In genomic region chr5:17216974-17217325, GRCh38 we compare ENCODE assay signal across 8 cellular contexts. TPM values are rescaled to one million over a fixed set of nuclear protein-coding genes. Genes with fewer than 3 reads are reported as not detected.
A peak's percentile ranks its signal among the peaks of the same experiment; 100 is the strongest.
DNase-seq lines count a peak whose midpoint lies in the region; ATAC-seq and TF ChIP-seq lines count a peak whose summit lies in the region.

No MANE protein-coding gene starts in this region.

- H4K20me1 ChIP-seq in Karpas-422 (ENCODE audit: insufficient read depth, low read depth, low read length): peaks cover 3% of the 10 kb centered on the region

- H3K4me3 ChIP-seq in CD8-positive, alpha-beta T cell (ENCODE audit: low read depth, low read length): no peak overlapping the region
- H3K4me3 ChIP-seq in Karpas-422 (ENCODE audit: low read length): peak overlapping the region; percentile 49; the same call in 1 of the 2 replicates
- H3K4me3 ChIP-seq in brain microvascular endothelial cell (ENCODE audit: low read depth, low read length): peak overlapping the region; percentile 92
- H3K4me3 ChIP-seq in right lobe of liver: peak overlapping the region in 1 of 3 donors; percentile 16
- peak overlapping the region in 2 of 4 donors; percentile 51 to 64 for H3K4me3 ChIP-seq in transverse colon

- peaks cover 10% of the 10 kb centered on the region for H3K4me1 ChIP-seq in CD8-positive, alpha-beta T cell (ENCODE audit: insufficient read depth, low read length)
- H3K4me1 ChIP-seq in Karpas-422 (ENCODE audit: low read length) (peaks cover 55% of the 10 kb centered on the region), right lobe of liver (no peaks in the 10 kb centered on the region), transverse colon (peaks cover 0 to 25% (median 20%) of the 10 kb centered on the region in 4 donors)

- no peak for DNase-seq in CD8-positive, alpha-beta T cell
- DNase-seq in Karpas-422 (no peak), brain microvascular endothelial cell (peak; percentile 48), right lobe of liver (peak in 2 of 3 donors; percentile 44 to 62), transverse colon (no peak), DMS114 treated with DMSO at 0.1 percent for 48 hours (lab: John Stamatoyannopoulos, UW; ENCODE audit: unreplicated experiment) (no peak), GOT3 (lab: John Stamatoyannopoulos, UW) (no peak)

- H3K9me3 ChIP-seq in CD8-positive, alpha-beta T cell (ENCODE audit: low read length): no peaks in the 10 kb centered on the region
- H3K9me3 ChIP-seq in Karpas-422 (ENCODE audit: low read length) (no peaks in the 10 kb centered on the region), right lobe of liver (no peaks in the 10 kb centered on the region), transverse colon (no peaks in the 10 kb centered on the region)

- WGBS in right lobe of liver (ENCODE audit: insufficient coverage, low coverage, low lambda C conversion rate, missing lambda C conversion rate): 6% methylated on average over 14 of the region's 14 CpGs
- 0 to 2% methylated on average over 4 to 10 of the region's 14 CpGs for WGBS in transverse colon (ENCODE audit: low coverage in 1 of 2), 2 donors

- H3K9me3 Mint-ChIP-seq in CD8-positive, alpha-beta T cell: no peaks in the 10 kb centered on the region

- H3K27ac ChIP-seq in CD8-positive, alpha-beta T cell (ENCODE audit: low read depth, low read length): no peak overlapping the region
- H3K27ac ChIP-seq in Karpas-422 (ENCODE audit: low read length): no peak overlapping the region
- H3K27ac ChIP-seq in brain microvascular endothelial cell: peak overlapping the region; percentile 3
- H3K27ac ChIP-seq in right lobe of liver: no peak overlapping the region
- peak overlapping the region in 3 of 4 donors; percentile 13 to 71 (median 59) for H3K27ac ChIP-seq in transverse colon

- H3K4me2 ChIP-seq in Karpas-422 (ENCODE audit: low read depth, low read length, poor library complexity, severe bottlenecking): peak overlapping the region; percentile 89

- no peaks in the 10 kb centered on the region for H3K36me3 ChIP-seq in CD8-positive, alpha-beta T cell (ENCODE audit: insufficient read depth, low read length)
- no peaks in the 10 kb centered on the region for H3K36me3 ChIP-seq in Karpas-422 (ENCODE audit: insufficient read depth, low read length)
- H3K36me3 ChIP-seq in brain microvascular endothelial cell (replicated peaks): peaks cover 9% of the 10 kb centered on the region
- H3K36me3 ChIP-seq in right lobe of liver: no peaks in the 10 kb centered on the region
- no peaks in the 10 kb centered on the region for H3K36me3 ChIP-seq in transverse colon

- no peak for TF ChIP-seq EP300 in transverse colon (IDR thresholded peaks at IDR 0.05; ENCODE audit: low read depth)

- H3K27me3 Mint-ChIP-seq in CD8-positive, alpha-beta T cell (ENCODE audit: low read depth): peaks cover 37% of the 10 kb centered on the region

- H3K9me2 ChIP-seq in Karpas-422 (replicated peaks; ENCODE audit: insufficient read depth, low read length): no peaks in the 10 kb centered on the region

- no peak for TF ChIP-seq CTCF in CD8-positive, alpha-beta T cell (IDR thresholded peaks at IDR 0.05)
- TF ChIP-seq CTCF in brain microvascular endothelial cell (IDR thresholded peaks at IDR 0.05; ENCODE audit: low read depth, low read length, missing control alignments) (no peak), right lobe of liver (IDR thresholded peaks at IDR 0.05) (no peak), transverse colon (IDR thresholded peaks at IDR 0.05) (peak in 1 of 5 experiments; percentile 21)

- peak overlapping the region; percentile 58 for H3K4me3 Mint-ChIP-seq in CD8-positive, alpha-beta T cell

- H3K36me3 Mint-ChIP-seq in CD8-positive, alpha-beta T cell: no peaks in the 10 kb centered on the region

- intact Hi-C loops in CD8-positive, alpha-beta T cell (cut with DNase I, micrococcal nuclease): loop anchor here in 1 of 2 experiments (5.0 kb wide), 1 partner anchor 1100 kb away; no protein-coding TSS in a partner anchor
- intact Hi-C loops in right lobe of liver (cut with DNase I) (loop anchor here in 1 of 2 donors (10.0 kb wide), 1 partner anchor 1078 kb away; no protein-coding TSS in a partner anchor), transverse colon (cut with DNase I; ENCODE audit: low total_unique reads) (no loop called here)

- no peak overlapping the region for H3K9ac ChIP-seq in Karpas-422 (ENCODE audit: low read length)

- no peak for ATAC-seq in CD8-positive, alpha-beta T cell
- ATAC-seq in right lobe of liver: no peak
- ATAC-seq in GM18867 (IDR thresholded peaks at IDR 0.05; ENCODE audit: unreplicated experiment): no peak

- in situ Hi-C loops in brain microvascular endothelial cell (cut with HindIII; ENCODE audit: low pct_ligation_motif_present, low sequenced_read_pairs) (no loop called here), transverse colon (cut with MboI; ENCODE audit: low pct_ligation_motif_present in 1 of 4, low pct_unique_long_range_greater_than_20kb in 1 of 4, low sequenced_read_pairs in 3 of 4) (loop anchor here in 3 of 4 donors (10.0 kb wide), 3 partner anchors 1078 to 1098 kb away; no protein-coding TSS in a partner anchor)

- H3K4me1 Mint-ChIP-seq in CD8-positive, alpha-beta T cell (ENCODE audit: low read depth): peaks cover 13% of the 10 kb centered on the region

- peaks cover 22% of the 10 kb centered on the region for H3K79me2 ChIP-seq in Karpas-422 (ENCODE audit: low read length)

- POLR2A ChIA-PET in CD8-positive, alpha-beta T cell (lab: Charles Lee): no interaction called here

- CTCF ChIA-PET in CD8-positive, alpha-beta T cell (lab: Charles Lee): interaction anchor here (1.0 kb wide), 1 partner anchor 27 kb away, joined by 4 read pairs; no protein-coding TSS in a partner anchor

- H2AFZ ChIP-seq in Karpas-422 (ENCODE audit: low read length): peak overlapping the region; percentile 42; the same call in 1 of the 2 replicates

- peaks cover 17% of the 10 kb centered on the region for H3K27me3 ChIP-seq in CD8-positive, alpha-beta T cell (ENCODE audit: insufficient read depth, low read length)
- H3K27me3 ChIP-seq in Karpas-422 (ENCODE audit: low read length): no peaks in the 10 kb centered on the region
- no peaks in the 10 kb centered on the region for H3K27me3 ChIP-seq in brain microvascular endothelial cell (replicated peaks)
- H3K27me3 ChIP-seq in right lobe of liver: no peaks in the 10 kb centered on the region
- H3K27me3 ChIP-seq in transverse colon: peaks cover 39% of the 10 kb centered on the region

- no peak overlapping the region for H3K27ac Mint-ChIP-seq in CD8-positive, alpha-beta T cell

- TF ChIP-seq POLR2A in right lobe of liver (IDR thresholded peaks at IDR 0.05): no peak
- TF ChIP-seq POLR2A in transverse colon (IDR thresholded peaks at IDR 0.05): no peak

RNA-seq across cellular contexts. Expression of gene BASP1, which starts 0.5 kb away (rescaled TPM):
- total RNA-seq in CD8-positive, alpha-beta T cell: under 1 TPM; 0.22 to 0.43 TPM
- total RNA-seq in Karpas-422 (2014; rRNA removed; shearing (Covaris generic); ENCODE audit: low replicate concordance): 25.8 and 34.6 TPM in 2 replicates
- total RNA-seq in right lobe of liver (10 to 100 TPM in 1 of 6 experiments, 1 to 10 TPM in 5; 2.6 to 11.2 (median 4.7) TPM), transverse colon (10 to 100 TPM in 2 of 4 donors, 1 to 10 TPM in 2; 1.5 to 36.4 (median 9.2) TPM)

Comparison
In these comparisons a context has a peak if more than half of its experiments do, and no peak if none do; other contexts are left out.
1. DNase-seq: peak in brain microvascular endothelial cell (single experiment) and right lobe of liver (2 of 3); none in CD8-positive, alpha-beta T cell (0 of 7), Karpas-422 (single experiment), transverse colon (single experiment), DMS114 treated with DMSO at 0.1 percent for 48 hours (single experiment) and GOT3 (single experiment).
2. H3K27ac ChIP-seq: peak in brain microvascular endothelial cell (single experiment) and transverse colon (3 of 4); none in CD8-positive, alpha-beta T cell (single experiment), Karpas-422 (single experiment) and right lobe of liver (0 of 3).